8 cellular contexts compared by ENCODE assay signal in the genomic region with DNA sequence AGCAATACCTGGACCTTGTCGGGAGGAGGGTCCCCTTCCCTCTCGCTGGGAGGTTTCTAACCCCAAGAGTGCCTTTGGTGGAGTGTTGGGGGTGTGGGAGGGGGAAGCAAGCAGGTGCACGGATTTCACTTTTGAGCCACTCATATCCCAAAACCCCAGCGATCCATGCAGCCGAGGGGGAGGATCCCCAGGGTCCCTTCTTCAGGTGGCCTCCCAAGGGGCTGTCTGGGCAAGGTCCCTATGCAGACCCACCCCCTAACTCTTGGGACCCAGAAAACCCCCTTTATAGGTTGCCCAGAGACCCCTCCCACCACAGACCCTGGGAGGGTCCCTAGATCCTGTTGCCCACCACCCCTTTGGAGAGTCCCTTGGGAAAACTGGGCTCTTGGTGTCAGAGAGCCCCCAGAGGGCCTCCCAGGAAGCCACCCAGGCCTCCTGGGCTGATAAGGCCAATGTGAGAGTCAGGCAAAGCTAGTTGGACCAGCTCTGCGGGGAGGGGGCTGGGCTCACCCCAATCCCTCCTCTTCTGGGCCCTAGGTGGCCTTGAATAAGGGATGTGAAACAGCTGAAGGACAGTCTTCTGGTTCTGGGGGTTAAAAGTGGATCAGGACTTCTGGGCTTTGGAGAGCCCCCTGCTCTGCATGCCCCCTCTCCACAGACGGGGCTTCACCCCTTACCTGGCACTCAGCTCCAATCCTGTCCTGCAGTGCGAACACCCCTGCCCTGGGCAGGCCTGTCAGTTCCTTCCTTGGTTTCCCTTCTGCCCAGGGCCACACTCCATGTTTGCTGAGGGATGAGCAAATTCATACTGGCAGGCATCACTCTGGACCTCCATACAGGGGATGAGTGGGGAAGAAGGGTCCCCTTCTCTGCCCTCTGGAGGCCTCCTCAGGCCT. TPM values are rescaled to one million over a fixed set of nuclear protein-coding genes. Genes with fewer than 3 reads are reported as not detected.
DNase-seq lines count a peak whose midpoint lies in the region; ATAC-seq and TF ChIP-seq lines count a peak whose summit lies in the region.

No MANE protein-coding gene starts in this region.

- peaks cover 29% of the 10 kb centered on the region for H3K4me1 Mint-ChIP-seq in activated CD4-positive, alpha-beta T cell treated with anti-CD3 and anti-CD28 coated beads, Interleukin-2, amount 10 ng/mL, durations not matched to agents 7 days and 5 days

- H2BK5ac ChIP-seq in mesenchymal stem cell (ENCODE audit: low read depth, low read length, poor library complexity, severe bottlenecking), result no peak overlapping the region

- peak overlapping the region; percentile 29 for H4K91ac ChIP-seq in mesenchymal stem cell (ENCODE audit: low read length)

- no peaks in the 10 kb centered on the region for H3K36me3 ChIP-seq in mesenchymal stem cell (ENCODE audit: control insufficient read depth in 1 of 2, insufficient read depth in 2 of 2, low read depth in 1 of 2, low read length in 2 of 2)
- no peaks in the 10 kb centered on the region for H3K36me3 ChIP-seq in thoracic aorta

- H3K27ac Mint-ChIP-seq in activated CD4-positive, alpha-beta T cell treated with anti-CD3 and anti-CD28 coated beads, Interleukin-2, amount 10 ng/mL, durations not matched to agents 7 days and 5 days, result no peak overlapping the region

- no peak for DNase-seq in activated CD4-positive, alpha-beta T cell treated with anti-CD3 and anti-CD28 coated beads, Interleukin-2, amount 10 ng/mL, durations not matched to agents 7 days and 5 days
- DNase-seq in activated CD4-positive, alpha-beta T cell treated with anti-CD3 and anti-CD28 coated beads, Interleukin-2, amount 50 U/mL, for 1 hour, result no peak
- DNase-seq in caudate nucleus (lab: John Stamatoyannopoulos, UW) (no peak), mesenchymal stem cell (no peak), thoracic aorta (ENCODE audit: low spot score) (no peak), DMS53 (lab: John Stamatoyannopoulos, UW) (no peak), NCI-H1092 treated with DMSO at 0.1 percent for 48 hours (lab: John Stamatoyannopoulos, UW) (no peak)

- H2AK5ac ChIP-seq in mesenchymal stem cell (ENCODE audit: low read length, severe bottlenecking), result no peak overlapping the region

- H3K9me3 ChIP-seq in mesenchymal stem cell (ENCODE audit: control insufficient read depth, low read length) (no peaks in the 10 kb centered on the region), thoracic aorta (no peaks in the 10 kb centered on the region)

- H3K4me2 ChIP-seq in mesenchymal stem cell (ENCODE audit: low read length, poor library complexity, severe bottlenecking), result peak overlapping the region; percentile 98

- 78% methylated on average over 6 of the region's 8 CpGs for WGBS in mesenchymal stem cell

- no peak overlapping the region for H2BK120ac ChIP-seq in mesenchymal stem cell (ENCODE audit: low read depth, low read length)

- H3K14ac ChIP-seq in mesenchymal stem cell (ENCODE audit: low read length in 2 of 2), result peak overlapping the region in 1 of 2 experiments; percentile 35

- H3K23ac ChIP-seq in mesenchymal stem cell (ENCODE audit: low read length in 2 of 2), result peak overlapping the region in 1 of 2 experiments; percentile 83

- no peaks in the 10 kb centered on the region for H3K79me1 ChIP-seq in mesenchymal stem cell (replicated peaks; ENCODE audit: low read length, poor library complexity, severe bottlenecking)

- H3K18ac ChIP-seq in mesenchymal stem cell (ENCODE audit: low read depth in 1 of 2, low read length in 2 of 2), result peak overlapping the region; percentile 14 to 71

- H3K36me3 Mint-ChIP-seq in activated CD4-positive, alpha-beta T cell treated with anti-CD3 and anti-CD28 coated beads, Interleukin-2, amount 10 ng/mL, durations not matched to agents 7 days and 5 days (ENCODE audit: low read depth), result peaks cover 5% of the 10 kb centered on the region

- ATAC-seq in thoracic aorta (ENCODE audit: insufficient number of reproducible peaks, low FRiP score, low read depth) (no peak), HG03139 (IDR thresholded peaks at IDR 0.05; ENCODE audit: unreplicated experiment) (no peak)

- peak overlapping the region; percentile 7 for H3K4me3 Mint-ChIP-seq in activated CD4-positive, alpha-beta T cell treated with anti-CD3 and anti-CD28 coated beads, Interleukin-2, amount 10 ng/mL, durations not matched to agents 7 days and 5 days

- H2BK12ac ChIP-seq in mesenchymal stem cell (ENCODE audit: low read length in 2 of 2), result peak overlapping the region in 1 of 2 experiments; percentile 33

- H3K9me3 Mint-ChIP-seq in activated CD4-positive, alpha-beta T cell treated with anti-CD3 and anti-CD28 coated beads, Interleukin-2, amount 10 ng/mL, durations not matched to agents 7 days and 5 days, result no peaks in the 10 kb centered on the region

- peak overlapping the region; percentile 96 for H3K9ac ChIP-seq in mesenchymal stem cell (ENCODE audit: low read length)

- H2AFZ ChIP-seq in mesenchymal stem cell (ENCODE audit: low read depth, low read length), result peak overlapping the region; percentile 95

- H3K27me3 ChIP-seq in mesenchymal stem cell (ENCODE audit: control insufficient read depth in 1 of 2, insufficient read depth in 1 of 2, low read length in 2 of 2), result no peaks in the 10 kb centered on the region
- H3K27me3 ChIP-seq in thoracic aorta (replicated peaks; ENCODE audit: insufficient read depth), result no peaks in the 10 kb centered on the region

- POLR2A ChIA-PET in activated CD4-positive, alpha-beta T cell treated with anti-CD3 and anti-CD28 coated beads, Interleukin-2, amount 10 ng/mL, durations not matched to agents 7 days and 5 days (lab: Charles Lee), result no interaction called here

- H3K4me3 ChIP-seq in mesenchymal stem cell (ENCODE audit: insufficient read depth in 1 of 2, low read depth in 1 of 2, low read length in 2 of 2) (peak overlapping the region; percentile 79 to 80), thoracic aorta (peak overlapping the region; percentile 81)

- TF ChIP-seq CTCF in thoracic aorta (IDR thresholded peaks at IDR 0.05), result no peak

- peak overlapping the region in 1 of 2 experiments; percentile 76 for H3K4ac ChIP-seq in mesenchymal stem cell (ENCODE audit: low read depth in 1 of 2, low read length in 2 of 2)

- H3K4me1 ChIP-seq in mesenchymal stem cell (ENCODE audit: control insufficient read depth, insufficient read depth, low read depth, low read length) (peaks cover 23% of the 10 kb centered on the region), thoracic aorta (ENCODE audit: control insufficient read depth in 1 of 2, low read depth in 2 of 2) (peaks cover 24 to 56% of the 10 kb centered on the region in 2 donors)

- H3K27me3 Mint-ChIP-seq in activated CD4-positive, alpha-beta T cell treated with anti-CD3 and anti-CD28 coated beads, Interleukin-2, amount 10 ng/mL, durations not matched to agents 7 days and 5 days, result peaks cover 27% of the 10 kb centered on the region

- peak overlapping the region; percentile 66 for H4K8ac ChIP-seq in mesenchymal stem cell (ENCODE audit: low read length)

- peak overlapping the region; percentile 0 for H2BK15ac ChIP-seq in mesenchymal stem cell (ENCODE audit: low read depth, poor library complexity, severe bottlenecking)

- CTCF ChIA-PET in activated CD4-positive, alpha-beta T cell treated with anti-CD3 and anti-CD28 coated beads, Interleukin-2, amount 10 ng/mL, durations not matched to agents 7 days and 5 days (lab: Charles Lee), result interaction anchor here (0.8 to 2.5 kb wide), 4 partner anchors 9 to 20 kb away, joined by 3 to 7 read pairs (median 4); partner anchors contain the start of gene DLEC1

- H3K27ac ChIP-seq in caudate nucleus (ENCODE audit: low read depth, low read length) (peak overlapping the region; percentile 91), mesenchymal stem cell (ENCODE audit: low read length, poor library complexity, severe bottlenecking) (no peak overlapping the region), thoracic aorta (peak overlapping the region; percentile 93 to 99)

RNA-seq across cellular contexts. Expression of gene PLCD1, which starts 0.9 kb away (rescaled TPM):
- total RNA-seq in activated CD4-positive, alpha-beta T cell treated with anti-CD3 and anti-CD28 coated beads, Interleukin-2, amount 10 ng/mL, durations not matched to agents 7 days and 5 days, result 10 to 100 TPM; 18.3 to 21.2 TPM
- polyA plus RNA-seq in mesenchymal stem cell (2013, experiment 1 of 2), result 16.1 TPM
- polyA plus RNA-seq in mesenchymal stem cell (2013, experiment 2 of 2), result 16.2 TPM
- 10 to 100 TPM; 34.8 to 93.3 TPM for total RNA-seq in thoracic aorta

RNA-seq across cellular contexts. Expression of gene DLEC1, which starts 8.6 kb away (rescaled TPM):
- total RNA-seq in activated CD4-positive, alpha-beta T cell treated with anti-CD3 and anti-CD28 coated beads, Interleukin-2, amount 10 ng/mL, durations not matched to agents 7 days and 5 days, result 1 to 10 TPM; 1.4 to 2.3 TPM
- polyA plus RNA-seq in mesenchymal stem cell (2013, experiment 1 of 2), result 0.01 TPM
- polyA plus RNA-seq in mesenchymal stem cell (2013, experiment 2 of 2), result 0.01 TPM
- total RNA-seq in thoracic aorta, result under 1 TPM; 0.14 to 0.35 TPM

RNA-seq across cellular contexts. Expression of gene VILL, which starts 39.8 kb away (rescaled TPM):
- total RNA-seq in activated CD4-positive, alpha-beta T cell treated with anti-CD3 and anti-CD28 coated beads, Interleukin-2, amount 10 ng/mL, durations not matched to agents 7 days and 5 days, result 10 to 100 TPM; 19.4 to 23.0 TPM
- polyA plus RNA-seq in mesenchymal stem cell (2013, experiment 1 of 2), result 0.98 TPM
- polyA plus RNA-seq in mesenchymal stem cell (2013, experiment 2 of 2), result 1.0 TPM
- total RNA-seq in thoracic aorta, result 10 to 100 TPM; 11.5 to 13.7 TPM
